Comparison of ENCODE assay signal across 1 cellular context in genomic region chr6:44133981-44134711, GRCh38.
TF ChIP-seq lines count a peak whose summit lies in the region.

No MANE protein-coding gene starts in this region.

TF ChIP-seq in K562, 482 proteins besides CTCF, POLR2A, EP300 and RAD21 (continued from another document and continues in another):
- TF ChIP-seq, protein P1, sequence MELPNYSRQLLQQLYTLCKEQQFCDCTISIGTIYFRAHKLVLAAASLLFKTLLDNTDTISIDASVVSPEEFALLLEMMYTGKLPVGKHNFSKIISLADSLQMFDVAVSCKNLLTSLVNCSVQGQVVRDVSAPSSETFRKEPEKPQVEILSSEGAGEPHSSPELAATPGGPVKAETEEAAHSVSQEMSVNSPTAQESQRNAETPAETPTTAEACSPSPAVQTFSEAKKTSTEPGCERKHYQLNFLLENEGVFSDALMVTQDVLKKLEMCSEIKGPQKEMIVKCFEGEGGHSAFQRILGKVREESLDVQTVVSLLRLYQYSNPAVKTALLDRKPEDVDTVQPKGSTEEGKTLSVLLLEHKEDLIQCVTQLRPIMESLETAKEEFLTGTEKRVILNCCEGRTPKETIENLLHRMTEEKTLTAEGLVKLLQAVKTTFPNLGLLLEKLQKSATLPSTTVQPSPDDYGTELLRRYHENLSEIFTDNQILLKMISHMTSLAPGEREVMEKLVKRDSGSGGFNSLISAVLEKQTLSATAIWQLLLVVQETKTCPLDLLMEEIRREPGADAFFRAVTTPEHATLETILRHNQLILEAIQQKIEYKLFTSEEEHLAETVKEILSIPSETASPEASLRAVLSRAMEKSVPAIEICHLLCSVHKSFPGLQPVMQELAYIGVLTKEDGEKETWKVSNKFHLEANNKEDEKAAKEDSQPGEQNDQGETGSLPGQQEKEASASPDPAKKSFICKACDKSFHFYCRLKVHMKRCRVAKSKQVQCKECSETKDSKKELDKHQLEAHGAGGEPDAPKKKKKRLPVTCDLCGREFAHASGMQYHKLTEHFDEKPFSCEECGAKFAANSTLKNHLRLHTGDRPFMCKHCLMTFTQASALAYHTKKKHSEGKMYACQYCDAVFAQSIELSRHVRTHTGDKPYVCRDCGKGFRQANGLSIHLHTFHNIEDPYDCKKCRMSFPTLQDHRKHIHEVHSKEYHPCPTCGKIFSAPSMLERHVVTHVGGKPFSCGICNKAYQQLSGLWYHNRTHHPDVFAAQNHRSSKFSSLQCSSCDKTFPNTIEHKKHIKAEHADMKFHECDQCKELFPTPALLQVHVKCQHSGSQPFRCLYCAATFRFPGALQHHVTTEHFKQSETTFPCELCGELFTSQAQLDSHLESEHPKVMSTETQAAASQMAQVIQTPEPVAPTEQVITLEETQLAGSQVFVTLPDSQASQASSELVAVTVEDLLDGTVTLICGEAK (IDR thresholded peaks at IDR 0.05) = no peak
- TF ChIP-seq, protein P1 (CRISPR knock-in tag; IDR thresholded peaks at IDR 0.05) = no peak
- TF ChIP-seq BHLHE40 (IDR thresholded peaks at IDR 0.05; ENCODE audit: low read length) (no peak), ARHGAP35 (IDR thresholded peaks at IDR 0.05; ENCODE audit: partially characterized antibody) (no peak), ZNF584 (CRISPR knock-in tag; IDR thresholded peaks at IDR 0.05; ENCODE audit: low read depth) (no peak), HDAC2 (IDR thresholded peaks at IDR 0.05) (peak; percentile 87), CCAR2 (IDR thresholded peaks at IDR 0.05; ENCODE audit: low read depth, low read length) (no peak), NONO (IDR thresholded peaks at IDR 0.05; ENCODE audit: low read depth in 2 of 2, low read length in 1 of 2) (peak in 1 of 2 experiments; percentile 68; a peak in 1 of 4 replicates), NCOA1 (IDR thresholded peaks at IDR 0.05; ENCODE audit: low read depth) (peak; percentile 35; the same call in 1 of the 2 replicates), ZNF511 (CRISPR knock-in tag; IDR thresholded peaks at IDR 0.05) (no peak; the same call in 1 of the 2 replicates), ZNF274 (IDR thresholded peaks at IDR 0.05; ENCODE audit: borderline replicate concordance, low read depth, low read length) (no peak), PTBP1 (IDR thresholded peaks at IDR 0.05; ENCODE audit: low read depth, low read length) (no peak), NFIC (IDR thresholded peaks at IDR 0.05) (peak; percentile 78), ZBTB2 (IDR thresholded peaks at IDR 0.05) (peak; percentile 90), SIRT6 (IDR thresholded peaks at IDR 0.05; ENCODE audit: low read depth, low read length) (no peak), KLF16 (IDR thresholded peaks at IDR 0.05) (peak; percentile 67; the same call in 1 of the 2 replicates), ZEB2 (IDR thresholded peaks at IDR 0.05) (peak; percentile 38; the same call in 1 of the 2 replicates), ZNF134 (CRISPR knock-in tag; conservative IDR thresholded peaks at IDR 0.05) (no peak), ZNF324 (CRISPR knock-in tag; IDR thresholded peaks at IDR 0.05) (no peak), TAF15 (IDR thresholded peaks at IDR 0.05; ENCODE audit: low read depth, low read length) (no peak), MITF (IDR thresholded peaks at IDR 0.05) (peak; percentile 80; the same call in 1 of the 2 replicates)
- TF ChIP-seq, protein P2, sequence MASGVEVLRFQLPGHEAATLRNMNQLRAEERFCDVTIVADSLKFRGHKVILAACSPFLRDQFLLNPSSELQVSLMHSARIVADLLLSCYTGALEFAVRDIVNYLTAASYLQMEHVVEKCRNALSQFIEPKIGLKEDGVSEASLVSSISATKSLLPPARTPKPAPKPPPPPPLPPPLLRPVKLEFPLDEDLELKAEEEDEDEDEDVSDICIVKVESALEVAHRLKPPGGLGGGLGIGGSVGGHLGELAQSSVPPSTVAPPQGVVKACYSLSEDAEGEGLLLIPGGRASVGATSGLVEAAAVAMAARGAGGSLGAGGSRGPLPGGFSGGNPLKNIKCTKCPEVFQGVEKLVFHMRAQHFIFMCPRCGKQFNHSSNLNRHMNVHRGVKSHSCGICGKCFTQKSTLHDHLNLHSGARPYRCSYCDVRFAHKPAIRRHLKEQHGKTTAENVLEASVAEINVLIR (CRISPR knock-in tag; IDR thresholded peaks at IDR 0.05) = no peak
- TF ChIP-seq, protein P3, sequence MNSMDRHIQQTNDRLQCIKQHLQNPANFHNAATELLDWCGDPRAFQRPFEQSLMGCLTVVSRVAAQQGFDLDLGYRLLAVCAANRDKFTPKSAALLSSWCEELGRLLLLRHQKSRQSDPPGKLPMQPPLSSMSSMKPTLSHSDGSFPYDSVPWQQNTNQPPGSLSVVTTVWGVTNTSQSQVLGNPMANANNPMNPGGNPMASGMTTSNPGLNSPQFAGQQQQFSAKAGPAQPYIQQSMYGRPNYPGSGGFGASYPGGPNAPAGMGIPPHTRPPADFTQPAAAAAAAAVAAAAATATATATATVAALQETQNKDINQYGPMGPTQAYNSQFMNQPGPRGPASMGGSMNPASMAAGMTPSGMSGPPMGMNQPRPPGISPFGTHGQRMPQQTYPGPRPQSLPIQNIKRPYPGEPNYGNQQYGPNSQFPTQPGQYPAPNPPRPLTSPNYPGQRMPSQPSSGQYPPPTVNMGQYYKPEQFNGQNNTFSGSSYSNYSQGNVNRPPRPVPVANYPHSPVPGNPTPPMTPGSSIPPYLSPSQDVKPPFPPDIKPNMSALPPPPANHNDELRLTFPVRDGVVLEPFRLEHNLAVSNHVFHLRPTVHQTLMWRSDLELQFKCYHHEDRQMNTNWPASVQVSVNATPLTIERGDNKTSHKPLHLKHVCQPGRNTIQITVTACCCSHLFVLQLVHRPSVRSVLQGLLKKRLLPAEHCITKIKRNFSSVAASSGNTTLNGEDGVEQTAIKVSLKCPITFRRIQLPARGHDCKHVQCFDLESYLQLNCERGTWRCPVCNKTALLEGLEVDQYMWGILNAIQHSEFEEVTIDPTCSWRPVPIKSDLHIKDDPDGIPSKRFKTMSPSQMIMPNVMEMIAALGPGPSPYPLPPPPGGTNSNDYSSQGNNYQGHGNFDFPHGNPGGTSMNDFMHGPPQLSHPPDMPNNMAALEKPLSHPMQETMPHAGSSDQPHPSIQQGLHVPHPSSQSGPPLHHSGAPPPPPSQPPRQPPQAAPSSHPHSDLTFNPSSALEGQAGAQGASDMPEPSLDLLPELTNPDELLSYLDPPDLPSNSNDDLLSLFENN (IDR thresholded peaks at IDR 0.05; ENCODE audit: low read depth in 2 of 2, low read length in 2 of 2) = peak in 1 of 2 experiments; percentile 40; a peak in 1 of 4 replicates
